In genomic region chr1:55893155-55893554, GRCh38 we compare ENCODE assay signal across 8 cellular contexts.
A peak's percentile ranks its signal among the peaks of the same experiment; 100 is the strongest.
DNase-seq lines count a peak whose midpoint lies in the region; ATAC-seq and TF ChIP-seq lines count a peak whose summit lies in the region.

No MANE protein-coding gene starts in this region.

- H3K14ac ChIP-seq in mesenchymal stem cell (ENCODE audit: low read length in 2 of 2), result no peak overlapping the region

- no peak for ATAC-seq in natural killer cell treated with Interleukin-12 subunit alpha and Interleukin-12 subunit beta and Interleukin-15 and Interleukin-18, amount 100 ng/mL, for 72 hours

- no peak overlapping the region for H3K23ac ChIP-seq in mesenchymal stem cell (ENCODE audit: low read length in 2 of 2)

- H3K9me3 ChIP-seq in Karpas-422 (ENCODE audit: low read length) (no peaks in the 10 kb centered on the region), mesenchymal stem cell (ENCODE audit: control insufficient read depth, low read length) (peaks cover 16% of the 10 kb centered on the region)

- WGBS in mesenchymal stem cell, result 50% methylated on average over 1 of the region's 2 CpGs

- H3K36me3 ChIP-seq in GM06990 (ENCODE audit: control insufficient read depth, insufficient read depth, low read length) (no peaks in the 10 kb centered on the region), Karpas-422 (ENCODE audit: insufficient read depth, low read length) (no peaks in the 10 kb centered on the region), mesenchymal stem cell (ENCODE audit: control insufficient read depth in 1 of 2, insufficient read depth in 2 of 2, low read depth in 1 of 2, low read length in 2 of 2) (peaks cover 0 to 7% of the 10 kb centered on the region in 2 experiments)

- H3K9ac ChIP-seq in Karpas-422 (ENCODE audit: low read length) (no peak overlapping the region), mesenchymal stem cell (ENCODE audit: low read length) (no peak overlapping the region)

- H3K9me3 Mint-ChIP-seq in natural killer cell treated with Interleukin-12 subunit alpha and Interleukin-12 subunit beta and Interleukin-15 and Interleukin-18, amount 100 ng/mL, for 72 hours, result peaks cover 9% of the 10 kb centered on the region

- no peak for DNase-seq in GM06990 (ENCODE audit: extremely low read depth, insufficient read length)
- DNase-seq in Karpas-422, result peak; percentile 78
- DNase-seq in astrocyte of the cerebellum (ENCODE audit: low read depth), result no peak
- DNase-seq in mesenchymal stem cell, result peak; percentile 54
- no peak for DNase-seq in UCSD-AML1 (lab: John Stamatoyannopoulos, UW; ENCODE audit: unreplicated experiment)
- DNase-seq in activated T-cell treated with anti-CD3 and anti-CD28 coated beads, Interleukin-2, amount 50 U/mL, for 1 hour, result no peak
- no peak for DNase-seq in natural killer cell treated with Interleukin-12 subunit alpha and Interleukin-12 subunit beta and Interleukin-15 and Interleukin-18, amount 100 ng/mL, for 72 hours (ENCODE audit: low spot score)
- DNase-seq in cerebellar nuclear complex (lab: John Stamatoyannopoulos, UW), result no peak

- no peaks in the 10 kb centered on the region for H3K4me1 Mint-ChIP-seq in natural killer cell treated with Interleukin-12 subunit alpha and Interleukin-12 subunit beta and Interleukin-15 and Interleukin-18, amount 100 ng/mL, for 72 hours (ENCODE audit: low read depth in 2 of 2)

- no peak overlapping the region for H2BK15ac ChIP-seq in mesenchymal stem cell (ENCODE audit: low read depth, poor library complexity, severe bottlenecking)

- no peak overlapping the region for H4K8ac ChIP-seq in mesenchymal stem cell (ENCODE audit: low read length)

- H3K27ac ChIP-seq in Karpas-422 (ENCODE audit: low read length) (no peak overlapping the region), mesenchymal stem cell (ENCODE audit: low read length, poor library complexity, severe bottlenecking) (no peak overlapping the region)

- no peaks in the 10 kb centered on the region for H3K79me2 ChIP-seq in Karpas-422 (ENCODE audit: low read length)

- H3K18ac ChIP-seq in mesenchymal stem cell (ENCODE audit: low read depth in 1 of 2, low read length in 2 of 2), result no peak overlapping the region

- TF ChIP-seq CTCF in GM06990 (IDR thresholded peaks at IDR 0.05; ENCODE audit: insufficient read depth, low read length, poor library complexity, severe bottlenecking) (peak; percentile 43), astrocyte of the cerebellum (IDR thresholded peaks at IDR 0.05; ENCODE audit: low read depth, low read length, missing control alignments) (peak; percentile 18)

- no peak overlapping the region for H3K4me3 Mint-ChIP-seq in natural killer cell treated with Interleukin-12 subunit alpha and Interleukin-12 subunit beta and Interleukin-15 and Interleukin-18, amount 100 ng/mL, for 72 hours

- no peaks in the 10 kb centered on the region for H3K9me2 ChIP-seq in Karpas-422 (replicated peaks; ENCODE audit: insufficient read depth, low read length)

- no peaks in the 10 kb centered on the region for H3K79me1 ChIP-seq in mesenchymal stem cell (replicated peaks; ENCODE audit: low read length, poor library complexity, severe bottlenecking)

- no peak overlapping the region for H3K27ac Mint-ChIP-seq in natural killer cell treated with Interleukin-12 subunit alpha and Interleukin-12 subunit beta and Interleukin-15 and Interleukin-18, amount 100 ng/mL, for 72 hours

- peaks cover 15% of the 10 kb centered on the region for H3K36me3 Mint-ChIP-seq in natural killer cell treated with Interleukin-12 subunit alpha and Interleukin-12 subunit beta and Interleukin-15 and Interleukin-18, amount 100 ng/mL, for 72 hours

- no peak overlapping the region for H2BK5ac ChIP-seq in mesenchymal stem cell (ENCODE audit: low read depth, low read length, poor library complexity, severe bottlenecking)

- H2BK120ac ChIP-seq in mesenchymal stem cell (ENCODE audit: low read depth, low read length), result no peak overlapping the region

- no peaks in the 10 kb centered on the region for H4K20me1 ChIP-seq in Karpas-422 (ENCODE audit: insufficient read depth, low read depth, low read length)

- H3K27me3 ChIP-seq in GM06990 (replicated peaks; ENCODE audit: control insufficient read depth, insufficient read depth, low read length) (no peaks in the 10 kb centered on the region), Karpas-422 (ENCODE audit: low read length) (no peaks in the 10 kb centered on the region), mesenchymal stem cell (ENCODE audit: control insufficient read depth in 1 of 2, insufficient read depth in 1 of 2, low read length in 2 of 2) (no peaks in the 10 kb centered on the region)

- in situ Hi-C loops in astrocyte of the cerebellum (cut with HindIII; ENCODE audit: low sequenced_read_pairs), result no loop called here

- H2AFZ ChIP-seq in Karpas-422 (ENCODE audit: low read length) (no peak overlapping the region), mesenchymal stem cell (ENCODE audit: low read depth, low read length) (no peak overlapping the region)

- H3K4me3 ChIP-seq in GM06990 (replicated peaks; ENCODE audit: low read depth, low read length) (no peak overlapping the region), Karpas-422 (ENCODE audit: low read length) (no peak overlapping the region), astrocyte of the cerebellum (ENCODE audit: low read depth, low read length) (no peak overlapping the region), mesenchymal stem cell (ENCODE audit: insufficient read depth in 1 of 2, low read depth in 1 of 2, low read length in 2 of 2) (peak overlapping the region in 1 of 2 experiments; percentile 20)

- H3K27me3 Mint-ChIP-seq in natural killer cell treated with Interleukin-12 subunit alpha and Interleukin-12 subunit beta and Interleukin-15 and Interleukin-18, amount 100 ng/mL, for 72 hours, result peaks cover 10 to 35% of the 10 kb centered on the region in 2 donors

- H3K4me1 ChIP-seq in Karpas-422 (ENCODE audit: low read length) (no peaks in the 10 kb centered on the region), mesenchymal stem cell (ENCODE audit: control insufficient read depth, insufficient read depth, low read depth, low read length) (no peaks in the 10 kb centered on the region)

- no peak overlapping the region for H2BK12ac ChIP-seq in mesenchymal stem cell (ENCODE audit: low read length in 2 of 2)

- H2AK5ac ChIP-seq in mesenchymal stem cell (ENCODE audit: low read length, severe bottlenecking), result no peak overlapping the region

- no peak overlapping the region for H3K4me2 ChIP-seq in Karpas-422 (ENCODE audit: low read depth, low read length, poor library complexity, severe bottlenecking)
- H3K4me2 ChIP-seq in mesenchymal stem cell (ENCODE audit: low read length, poor library complexity, severe bottlenecking), result no peak overlapping the region

- no peak overlapping the region for H3K4ac ChIP-seq in mesenchymal stem cell (ENCODE audit: low read depth in 1 of 2, low read length in 2 of 2)

- no peak overlapping the region for H4K91ac ChIP-seq in mesenchymal stem cell (ENCODE audit: low read length)

Comparison
In these comparisons a context has a peak if more than half of its experiments do, and no peak if none do; other contexts are left out.
1. DNase-seq: peak in Karpas-422 (single experiment) and mesenchymal stem cell (single experiment); none in GM06990 (single experiment), astrocyte of the cerebellum (single experiment), UCSD-AML1 (single experiment), activated T-cell treated with anti-CD3 and anti-CD28 coated beads, Interleukin-2, amount 50 U/mL, for 1 hour (single experiment), natural killer cell treated with Interleukin-12 subunit alpha and Interleukin-12 subunit beta and Interleukin-15 and Interleukin-18, amount 100 ng/mL, for 72 hours (single experiment) and cerebellar nuclear complex (0 of 2).